10 cellular contexts compared by ENCODE assay signal in genomic region chr14:104904650-104905578, GRCh38. TPM values are rescaled to one million over a fixed set of nuclear protein-coding genes. Genes with fewer than 3 reads are reported as not detected.
DNase-seq lines count a peak whose midpoint lies in the region; ATAC-seq and TF ChIP-seq lines count a peak whose summit lies in the region.
"Not testable (repeated sequence)": the region's sequence is repeated elsewhere in the genome, so short reads cannot be mapped to it uniquely, and the experiment has no call there.
"Had no signal": no experiment of that assay in that cellular context is flagged by ENCODE, and none has a peak within 500 bp of the region (broad histone marks: within the 10 kb centered on the region; RNA-seq: fewer than 3 reads in every experiment).

No MANE protein-coding gene starts in this region.

- ATAC-seq in IMR-90 (ENCODE audit: low read depth), result not testable (repeated sequence)

- dilution Hi-C loops in IMR-90 (cut with HindIII; ENCODE audit: low sequenced_read_pairs, unreplicated experiment), result not testable (repeated sequence)

- not testable (repeated sequence) for H3K4me3 ChIP-seq in IMR-90 (ENCODE audit: insufficient read depth, low read depth, low read length)
- H3K4me3 ChIP-seq in OCI-LY3 (ENCODE audit: low read length), result peak overlapping the region; percentile 36

- H4K91ac ChIP-seq in IMR-90 (ENCODE audit: insufficient read depth, low read depth, low read length), result not testable (repeated sequence)

- H2BK20ac ChIP-seq in IMR-90 (ENCODE audit: low read depth, low read length), result not testable (repeated sequence)

- not testable (repeated sequence) for H4K20me1 ChIP-seq in IMR-90 (ENCODE audit: insufficient read depth, low read length); OCI-LY3 (ENCODE audit: insufficient read depth, low read length)

- not testable (repeated sequence) for BruUV-seq in IMR-90 (replicated peaks; lab: Mats Ljungman, UMichigan)

- peak overlapping the region; percentile 19 for H2AK9ac ChIP-seq in IMR-90 (replicated peaks; ENCODE audit: low read depth, low read length, poor library complexity)

- intact Hi-C loops in IMR-90 (cut with micrococcal nuclease); posterior vena cava (cut with DNase I): not testable (repeated sequence)

- H3K23ac ChIP-seq in IMR-90 (ENCODE audit: low read depth, low read length), result not testable (repeated sequence)

- 60% methylated on average over 23 of the region's 38 CpGs; no CpG with 5 or more reads in 1 of the 2 experiments for WGBS in IMR-90 (ENCODE audit: extremely low coverage in 2 of 2, insufficient read length in 1 of 2), 2 experiments

- TF ChIP-seq POLR2A in IMR-90 (IDR thresholded peaks at IDR 0.05; ENCODE audit: low read depth, low read length), result not testable (repeated sequence)

- peak; percentile 17 for DNase-seq in DMS79 treated with DMSO at 0.1 percent for 48 hours (lab: John Stamatoyannopoulos, UW)
- not testable (repeated sequence) for DNase-seq in IMR-90
- peak; percentile 60 for DNase-seq in NCI-H146 (lab: John Stamatoyannopoulos, UW)
- peak; percentile 34 for DNase-seq in activated effector memory CD4-positive, alpha-beta T cell treated with anti-CD3 and anti-CD28 coated beads, Interleukin-2, amount 50 U/mL, for 16 hours
- peak; percentile 22 for DNase-seq in islet precursor cell
- peak; percentile 34 for DNase-seq in posterior vena cava (ENCODE audit: low spot score)

- H3K79me1 ChIP-seq in IMR-90 (ENCODE audit: low read depth in 1 of 2, low read length in 2 of 2), result not testable (repeated sequence)

- H2BK5ac ChIP-seq in IMR-90 (ENCODE audit: low read depth, low read length, poor library complexity, severe bottlenecking), result not testable (repeated sequence)

- H2BK120ac ChIP-seq in IMR-90 (ENCODE audit: low read depth, low read length), result not testable (repeated sequence)

- not testable (repeated sequence) for H3K56ac ChIP-seq in IMR-90 (ENCODE audit: extremely low read depth, insufficient read depth, low read length)

- not testable (repeated sequence) for H3K4me2 ChIP-seq in IMR-90 (ENCODE audit: low read depth, low read length)
- peak overlapping the region; percentile 49 for H3K4me2 ChIP-seq in OCI-LY3 (ENCODE audit: low read length)

- not testable (repeated sequence) for H4K5ac ChIP-seq in IMR-90 (ENCODE audit: low read depth, low read length)

- peaks cover 24% of the 10 kb centered on the region for H3K27me3 ChIP-seq in IMR-90 (ENCODE audit: control insufficient read depth, insufficient read depth, low read length)
- peaks cover 22% of the 10 kb centered on the region; the same call in 1 of the 2 replicates for H3K27me3 ChIP-seq in OCI-LY3 (ENCODE audit: low read depth, low read length)

- H3K14ac ChIP-seq in IMR-90 (replicated peaks; ENCODE audit: low read depth, low read length), result not testable (repeated sequence)

- not testable (repeated sequence) for H3K9me3 ChIP-seq in IMR-90 (ENCODE audit: control insufficient read depth, insufficient read depth, low read length)
- peaks cover 23% of the 10 kb centered on the region; the same call in 1 of the 2 replicates for H3K9me3 ChIP-seq in OCI-LY3 (ENCODE audit: insufficient read depth, low read length)

- TF ChIP-seq RAD21 in IMR-90 (IDR thresholded peaks at IDR 0.05; ENCODE audit: low read length), result not testable (repeated sequence)

- not testable (repeated sequence) for H2AK5ac ChIP-seq in IMR-90 (ENCODE audit: low read depth, low read length)

- not testable (repeated sequence) for H2BK15ac ChIP-seq in IMR-90 (ENCODE audit: low read depth, low read length)

- not testable (repeated sequence) for H3K4me1 ChIP-seq in IMR-90 (ENCODE audit: control insufficient read depth, insufficient read depth, low read length)
- peaks cover 28% of the 10 kb centered on the region for H3K4me1 ChIP-seq in OCI-LY3 (ENCODE audit: low read length)

- H3K9ac ChIP-seq in IMR-90 (ENCODE audit: low read depth, low read length), result not testable (repeated sequence)
- peak overlapping the region; percentile 7; the same call in 1 of the 2 replicates for H3K9ac ChIP-seq in OCI-LY3 (ENCODE audit: low read length)

- POLR2A ChIA-PET in IMR-90 (lab: Charles Lee; ENCODE audit: unreplicated experiment), result interaction anchor here (0.7 kb wide), 1 partner anchor 978 kb away, joined by 4 read pairs; no protein-coding TSS in a partner anchor

- H3K36me3 ChIP-seq in IMR-90 (ENCODE audit: control insufficient read depth, insufficient read depth, low read length); OCI-LY3 (replicated peaks; ENCODE audit: low read depth, low read length): not testable (repeated sequence)

- TF ChIP-seq CTCF in IMR-90 (conservative IDR thresholded peaks at IDR 0.05; ENCODE audit: low read depth, low read length); OCI-LY3 (IDR thresholded peaks at IDR 0.05; ENCODE audit: low read depth, low read length): not testable (repeated sequence)

- H3K79me2 ChIP-seq in OCI-LY3 (ENCODE audit: low read length), result not testable (repeated sequence)

- not testable (repeated sequence) for H4K8ac ChIP-seq in IMR-90 (ENCODE audit: low read depth in 2 of 2, low read length in 2 of 2)

- not testable (repeated sequence) for H3K9me1 ChIP-seq in IMR-90 (ENCODE audit: insufficient read depth, low read length)

- not testable (repeated sequence) for H3K27ac ChIP-seq in IMR-90 (ENCODE audit: insufficient read depth, low read length)
- peak overlapping the region; percentile 24; the same call in 1 of the 2 replicates for H3K27ac ChIP-seq in OCI-LY3 (ENCODE audit: low read length)

- CTCF ChIA-PET in IMR-90 (lab: Yijun Ruan, JAX), result not testable (repeated sequence)

- H3K4ac ChIP-seq in IMR-90 (ENCODE audit: low read depth, low read length), result not testable (repeated sequence)

- H3K18ac ChIP-seq in IMR-90 (ENCODE audit: low read depth, low read length), result not testable (repeated sequence)

- not testable (repeated sequence) for H2AFZ ChIP-seq in IMR-90 (replicated peaks; ENCODE audit: low read length, poor library complexity)
- H2AFZ ChIP-seq in OCI-LY3 (ENCODE audit: low read depth, low read length), result peak overlapping the region; percentile 57; the same call in 1 of the 2 replicates

- in situ Hi-C loops in IMR-90 (cut with MboI; ENCODE audit: low sequenced_read_pairs), result not testable (repeated sequence)

RNA-seq across cellular contexts. Expression of gene PLD4, which starts 19.8 kb away (rescaled TPM):
- not detected in 2 replicates for total RNA-seq in IMR-90 (2012; rRNA removed)
- polyA plus RNA-seq in IMR-90 (2012; rRNA removed), result 0.05 and 0.07 TPM in 2 replicates
- 0.04 TPM in 1 of 2 replicates, not detected in the other for polyA plus RNA-seq in IMR-90 (2012; cell fraction: cytosol; rRNA removed)
- 0.12 and 0.14 TPM in 2 replicates for polyA plus RNA-seq in IMR-90 (2012; cell fraction: nucleus; rRNA removed; ENCODE audit: low replicate concordance)
- under 1 TPM in 1 of 2 donors, not detected in 1; 0.24 TPM for total RNA-seq in posterior vena cava
- total RNA-seq: Caco-2, H9 had no signal

RNA-seq across cellular contexts. Expression of gene CEP170B, which starts 39.8 kb away (rescaled TPM):
- total RNA-seq in IMR-90 (2012; rRNA removed), result 3.6 and 4.2 TPM in 2 replicates
- polyA plus RNA-seq in IMR-90 (2012; rRNA removed), result 13.1 and 17.5 TPM in 2 replicates
- 8.0 and 13.1 TPM in 2 replicates for polyA plus RNA-seq in IMR-90 (2012; cell fraction: cytosol; rRNA removed)
- polyA plus RNA-seq in IMR-90 (2012; cell fraction: nucleus; rRNA removed; ENCODE audit: low replicate concordance), result 67.5 and 145 TPM in 2 replicates
- 10 to 100 TPM; 26.8 to 47.0 TPM for total RNA-seq in posterior vena cava
- polyA plus RNA-seq: CD14-positive monocyte had no signal
